Comparison of ENCODE assay signal across 1 cellular context in genomic region chr18:9834551-9834950, GRCh38.
TF ChIP-seq lines count a peak whose summit lies in the region.

No MANE protein-coding gene starts in this region.

TF ChIP-seq in WTC11, 78 proteins besides CTCF, POLR2A, EP300 and RAD21:
- no peak for TF ChIP-seq NFE2L1 (CRISPR knock-in tag; IDR thresholded peaks at IDR 0.05)
- TF ChIP-seq MAX (CRISPR knock-in tag; IDR thresholded peaks at IDR 0.05): no peak
- no peak for TF ChIP-seq FOXJ3 (CRISPR knock-in tag; IDR thresholded peaks at IDR 0.05; ENCODE audit: borderline replicate concordance)
- no peak for TF ChIP-seq HMGA2 (CRISPR knock-in tag; IDR thresholded peaks at IDR 0.05)
- no peak for TF ChIP-seq ZNF423 (CRISPR knock-in tag; IDR thresholded peaks at IDR 0.05)
- no peak for TF ChIP-seq CREB1 (CRISPR knock-in tag; IDR thresholded peaks at IDR 0.05)
- TF ChIP-seq TEAD1 (CRISPR knock-in tag; IDR thresholded peaks at IDR 0.05): no peak
- no peak for TF ChIP-seq ZNF121 (CRISPR knock-in tag; IDR thresholded peaks at IDR 0.05)
- no peak for TF ChIP-seq ARID4B (CRISPR knock-in tag; IDR thresholded peaks at IDR 0.05; ENCODE audit: borderline replicate concordance)
- no peak for TF ChIP-seq GTF2I (CRISPR knock-in tag; conservative IDR thresholded peaks at IDR 0.05)
- TF ChIP-seq TCF7 (CRISPR knock-in tag; IDR thresholded peaks at IDR 0.05; ENCODE audit: low read depth): no peak
- TF ChIP-seq EMX1 (CRISPR knock-in tag; IDR thresholded peaks at IDR 0.05): no peak
- TF ChIP-seq TEAD4 (CRISPR knock-in tag; IDR thresholded peaks at IDR 0.05): no peak
- no peak for TF ChIP-seq SMAD3 (CRISPR knock-in tag; IDR thresholded peaks at IDR 0.05; ENCODE audit: borderline replicate concordance)
- no peak for TF ChIP-seq STAT6 (CRISPR knock-in tag; conservative IDR thresholded peaks at IDR 0.05; ENCODE audit: low read depth)
- TF ChIP-seq E2F1 (CRISPR knock-in tag; IDR thresholded peaks at IDR 0.05): no peak
